In genomic region chr19:17859533-17860330, GRCh38 we compare ENCODE assay signal across 1 cellular context.
TF ChIP-seq lines count a peak whose summit lies in the region.

RPL18A (plus strand) TSS chr19:17859910; CDS start chr19:17859957, 47 bp downstream.

TF ChIP-seq in K562, 482 proteins besides CTCF, POLR2A, EP300 and RAD21 (continued from another document and continues in another):
- TF ChIP-seq ATF2 (CRISPR knock-in tag; IDR thresholded peaks at IDR 0.05) (no peak), ZNF12 (CRISPR knock-in tag; IDR thresholded peaks at IDR 0.05) (no peak), KLF6 (CRISPR knock-in tag; IDR thresholded peaks at IDR 0.05; ENCODE audit: borderline replicate concordance) (no peak), TAL1 (IDR thresholded peaks at IDR 0.05) (no peak), ZNF551 (CRISPR knock-in tag; IDR thresholded peaks at IDR 0.05) (no peak), ZNF699 (CRISPR knock-in tag; IDR thresholded peaks at IDR 0.05; ENCODE audit: insufficient replicate concordance) (no peak), BCOR (IDR thresholded peaks at IDR 0.05) (no peak), CCNT2 (IDR thresholded peaks at IDR 0.05; ENCODE audit: borderline replicate concordance, extremely low read depth, insufficient read length, low read depth, low read length) (peak; percentile 61), KDM2B (CRISPR knock-in tag; IDR thresholded peaks at IDR 0.05) (no peak), ZNF707 (CRISPR knock-in tag; conservative IDR thresholded peaks at IDR 0.05) (no peak), CHD1 (IDR thresholded peaks at IDR 0.05; ENCODE audit: low read length) (peak; percentile 94), ETS2 (tag; IDR thresholded peaks at IDR 0.05; ENCODE audit: borderline replicate concordance, poor library complexity, severe bottlenecking) (no peak), ZNF398 (CRISPR knock-in tag; IDR thresholded peaks at IDR 0.05) (no peak), FOXJ3 (CRISPR knock-in tag; IDR thresholded peaks at IDR 0.05) (no peak), TCFL5 (CRISPR knock-in tag; conservative IDR thresholded peaks at IDR 0.05) (no peak), SAP30 (IDR thresholded peaks at IDR 0.05; ENCODE audit: borderline replicate concordance, insufficient read depth, low read depth, low read length, poor library complexity, severe bottlenecking) (peak; percentile 91), ETV1 (tag; conservative IDR thresholded peaks at IDR 0.05; ENCODE audit: low read depth) (no peak), ZNF324 (CRISPR knock-in tag; IDR thresholded peaks at IDR 0.05) (no peak), ZNF431 (CRISPR knock-in tag; IDR thresholded peaks at IDR 0.05) (peak; percentile 32; the same call in 1 of the 2 replicates), ZBTB8A (IDR thresholded peaks at IDR 0.05; ENCODE audit: partially characterized antibody) (no peak), CC2D1A (IDR thresholded peaks at IDR 0.05) (no peak), ZNF57 (CRISPR knock-in tag; IDR thresholded peaks at IDR 0.05) (peak; percentile 54; the same call in 1 of the 2 replicates), KLF16 (IDR thresholded peaks at IDR 0.05) (peak; percentile 29; the same call in 1 of the 2 replicates), THAP12 (CRISPR knock-in tag; IDR thresholded peaks at IDR 0.05) (peak; percentile 86), FOXM1 (IDR thresholded peaks at IDR 0.05; ENCODE audit: low read depth) (no peak), FOXM1 (CRISPR knock-in tag; IDR thresholded peaks at IDR 0.05; ENCODE audit: low read depth) (peak; percentile 61; the same call in 1 of the 2 replicates), MITF (IDR thresholded peaks at IDR 0.05) (peak; percentile 18; the same call in 1 of the 2 replicates), ZBTB49 (CRISPR knock-in tag; IDR thresholded peaks at IDR 0.05; ENCODE audit: borderline replicate concordance) (no peak), ZNF124 (CRISPR knock-in tag; IDR thresholded peaks at IDR 0.05) (no peak), DEAF1 (CRISPR knock-in tag; IDR thresholded peaks at IDR 0.05) (peak; percentile 76), ZNF3 (CRISPR knock-in tag; IDR thresholded peaks at IDR 0.05) (no peak), BRCA1 (IDR thresholded peaks at IDR 0.05) (no peak), BRCA1 (CRISPR knock-in tag; IDR thresholded peaks at IDR 0.05) (no peak), ZNF695 (CRISPR knock-in tag; IDR thresholded peaks at IDR 0.05) (no peak), ATF6 (CRISPR knock-in tag; IDR thresholded peaks at IDR 0.05) (no peak), ZKSCAN1 (IDR thresholded peaks at IDR 0.05; ENCODE audit: low read depth, low read length) (no peak), ZNF146 (CRISPR knock-in tag; IDR thresholded peaks at IDR 0.05; ENCODE audit: unreplicated experiment) (no peak), RB1 (IDR thresholded peaks at IDR 0.05; ENCODE audit: low read depth) (peak; percentile 89), HNRNPUL1 (IDR thresholded peaks at IDR 0.05; ENCODE audit: low read length) (no peak), SETDB1 (IDR thresholded peaks at IDR 0.05; ENCODE audit: low read length) (peak; percentile 80), LCOR (CRISPR knock-in tag; IDR thresholded peaks at IDR 0.05) (peak; percentile 80), IRF1 (CRISPR knock-in tag; IDR thresholded peaks at IDR 0.05; ENCODE audit: borderline replicate concordance) (no peak), CREB3 (tag; conservative IDR thresholded peaks at IDR 0.05; ENCODE audit: low read depth) (no peak), KLF13 (tag; IDR thresholded peaks at IDR 0.05; ENCODE audit: borderline replicate concordance, low read depth) (no peak), ZNF316 (IDR thresholded peaks at IDR 0.05) (no peak; the same call in 1 of the 2 replicates), TEAD2 (tag; IDR thresholded peaks at IDR 0.05) (no peak), ZSCAN32 (CRISPR knock-in tag; IDR thresholded peaks at IDR 0.05) (peak; percentile 61), PURB (CRISPR knock-in tag; IDR thresholded peaks at IDR 0.05; ENCODE audit: low read depth) (no peak), ZFP30 (CRISPR knock-in tag; IDR thresholded peaks at IDR 0.05; ENCODE audit: borderline replicate concordance) (no peak), NCOA6 (IDR thresholded peaks at IDR 0.05) (no peak), ZBTB43 (CRISPR knock-in tag; IDR thresholded peaks at IDR 0.05) (no peak), SMARCC2 (IDR thresholded peaks at IDR 0.05; ENCODE audit: low read depth) (no peak), HMG20A (CRISPR knock-in tag; conservative IDR thresholded peaks at IDR 0.05) (no peak), PCBP2 (IDR thresholded peaks at IDR 0.05; ENCODE audit: low read depth, low read length, poor library complexity, severe bottlenecking) (no peak), ARID1B (IDR thresholded peaks at IDR 0.05) (no peak)
